In the genomic region with DNA sequence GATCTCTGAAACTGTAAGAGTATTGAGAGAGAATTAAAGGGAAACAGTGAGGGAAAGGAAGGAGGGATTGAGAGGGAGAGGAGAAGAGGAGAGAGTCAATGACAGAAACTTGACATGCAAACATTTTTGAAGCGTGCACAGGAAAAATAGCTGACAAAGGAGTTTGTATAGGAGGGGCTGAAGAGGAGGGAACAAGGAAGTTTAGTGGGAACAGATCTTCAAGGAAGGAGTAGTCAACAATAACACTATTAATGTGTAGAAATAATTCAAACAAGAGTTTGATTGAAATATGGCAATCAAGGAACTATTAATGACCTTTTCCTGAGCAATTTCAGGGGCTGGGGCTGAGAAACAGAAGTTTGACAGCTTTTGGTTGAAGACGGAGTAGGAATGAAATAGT, we compare ENCODE assay signal across 6 cellular contexts. TPM values are rescaled to one million over a fixed set of nuclear protein-coding genes. Genes with fewer than 3 reads are reported as not detected.
"Had no signal": no experiment of that assay in that cellular context is flagged by ENCODE, and none has a peak within 500 bp of the region (broad histone marks: within the 10 kb centered on the region; RNA-seq: fewer than 3 reads in every experiment).

No MANE protein-coding gene starts in this region.

RNA-seq across cellular contexts. Expression of a gene that starts 4.0 kb away (rescaled TPM):
- total RNA-seq: GM23248, H4, H7, HFFc6, HT-29, IMR-90 had no signal
- polyA plus RNA-seq: GM23248, IMR-90 had no signal

RNA-seq across cellular contexts. Expression of a gene that starts 27.9 kb away (rescaled TPM):
- total RNA-seq: GM23248, H4, H7, HFFc6, HT-29, IMR-90 had no signal
- polyA plus RNA-seq: GM23248, IMR-90 had no signal
